Comparison of ENCODE assay signal across 17 cellular contexts in genomic region chr2:158894078-158894477, GRCh38.
DNase-seq lines count a peak whose midpoint lies in the region; ATAC-seq, FAIRE-seq and TF ChIP-seq lines count a peak whose summit lies in the region.
"Had no signal": no experiment of that assay in that cellular context is flagged by ENCODE, and none has a peak within 500 bp of the region (broad histone marks: within the 10 kb centered on the region; RNA-seq: fewer than 3 reads in every experiment).

No MANE protein-coding gene starts in this region.

- peaks cover 27% of the 10 kb centered on the region for H3F3A ChIP-seq in GM23248 (ENCODE audit: insufficient read depth)

- H2AFZ ChIP-seq in GM23248: no peak overlapping the region

- H4K20me1 ChIP-seq in GM23248 (ENCODE audit: insufficient read depth): no peaks in the 10 kb centered on the region

- in situ Hi-C loops in GM23248 (cut with MboI): no loop called here

- CTCF ChIA-PET in AG04449 (lab: Yijun Ruan, JAX): interaction anchor here (0.8 to 2.4 kb wide), 4 partner anchors 9 to 239 kb away, joined by 3 to 13 read pairs (median 4); no protein-coding TSS in a partner anchor

- H3K79me2 ChIP-seq in GM23248 (ENCODE audit: insufficient read depth): no peaks in the 10 kb centered on the region

- no peaks in the 10 kb centered on the region for H3K9me2 ChIP-seq in GM23248 (ENCODE audit: insufficient read depth)

- TF ChIP-seq CTCF in AG04449 (IDR thresholded peaks at IDR 0.05; ENCODE audit: insufficient read depth, low read length, missing control alignments) (no peak), fibroblast of villous mesenchyme (IDR thresholded peaks at IDR 0.05; ENCODE audit: insufficient read depth, low read depth, low read length) (no peak)

- 27 to 38% methylated on average over 5 of the region's 5 CpGs for WGBS in GM23248 (ENCODE audit: low coverage in 1 of 2, low lambda C conversion rate in 2 of 2, missing lambda C conversion rate in 2 of 2), 2 experiments

- POLR2A ChIA-PET in AG04449 (lab: Yijun Ruan, JAX): no interaction called here

- intact Hi-C loops in left cardiac atrium (cut with DNase I): no loop called here

- H3K4me1 ChIP-seq in GM23248 (ENCODE audit: insufficient read depth) (peaks cover 19% of the 10 kb centered on the region; the same call in 1 of the 2 replicates), adipocyte (ENCODE audit: control insufficient read depth, insufficient read depth, low read length) (peaks cover 10% of the 10 kb centered on the region)
- H3K4me1 ChIP-seq: gastroesophageal sphincter had no signal

- H3K4me3 ChIP-seq in AG04449 (ENCODE audit: low read depth, low read length) (no peak overlapping the region), GM23248 (no peak overlapping the region), adipocyte (ENCODE audit: low read length) (no peak overlapping the region), fibroblast of villous mesenchyme (ENCODE audit: low read depth, low read length) (no peak overlapping the region)
- H3K4me3 ChIP-seq: dorsolateral prefrontal cortex, gastroesophageal sphincter had no signal

- ATAC-seq in left cardiac atrium: no peak
- ATAC-seq: gastroesophageal sphincter had no signal

- DNase-seq in AG04449 (ENCODE audit: low read depth, low spot score) (peak; percentile 31), GM23248 (peak; percentile 84), adipocyte (ENCODE audit: low read depth) (peak; percentile 20), fibroblast of villous mesenchyme (ENCODE audit: low read depth) (peak; percentile 45), RCC 7860 (ENCODE audit: low spot score) (no peak), NCI-H2107 (lab: John Stamatoyannopoulos, UW) (no peak), left cardiac atrium (no peak)
- no peak for DNase-seq in stimulated activated CD4-positive, alpha-beta T cell treated with anti-CD3 and anti-CD28 coated beads, Interleukin-15, amount 100 ng/mL, for 24 hours
- DNase-seq: activated CD4-positive, CD25-positive, alpha-beta regulatory T cell; activated CD8-positive, alpha-beta memory T cell treated with anti-CD3 and anti-CD28 coated beads, Interleukin-2, amount 50 U/mL, for 4 hours; activated naive CD8-positive, alpha-beta T cell treated with anti-CD3 and anti-CD28 coated beads for 36 hours; dorsolateral prefrontal cortex; immature natural killer cell; NCI-H1048; NCI-H2227 treated with DMSO at 0.1 percent for 48 hours; occipital lobe had no signal

- no peak for FAIRE-seq in RCC 7860 (lab: Jason Lieb, UNC)

- H3K9me3 ChIP-seq in GM23248 (ENCODE audit: low read depth): no peaks in the 10 kb centered on the region
- H3K9me3 ChIP-seq in adipocyte (ENCODE audit: control insufficient read depth, low read length): no peaks in the 10 kb centered on the region
- H3K9me3 ChIP-seq: gastroesophageal sphincter had no signal

- peak overlapping the region; percentile 29 for H3K27ac ChIP-seq in GM23248
- H3K27ac ChIP-seq: dorsolateral prefrontal cortex, gastroesophageal sphincter had no signal

- H3K36me3 ChIP-seq in GM23248 (ENCODE audit: low read depth) (no peaks in the 10 kb centered on the region), adipocyte (ENCODE audit: control insufficient read depth, insufficient read depth, low read length, severe bottlenecking) (no peaks in the 10 kb centered on the region)
- H3K36me3 ChIP-seq: gastroesophageal sphincter had no signal

- no peak overlapping the region for H3K4me2 ChIP-seq in GM23248 (ENCODE audit: unreplicated experiment)

- H3K27me3 ChIP-seq in GM23248 (replicated peaks; ENCODE audit: insufficient read depth) (no peaks in the 10 kb centered on the region), adipocyte (replicated peaks; ENCODE audit: control insufficient read depth, insufficient read depth, low read length) (peaks cover 10% of the 10 kb centered on the region)
- H3K27me3 ChIP-seq: dorsolateral prefrontal cortex, gastroesophageal sphincter had no signal

- H3K9ac ChIP-seq in GM23248: no peak overlapping the region
- no peak overlapping the region for H3K9ac ChIP-seq in adipocyte (ENCODE audit: low read length)

Comparison
In these comparisons a context has a peak if more than half of its experiments do, and no peak if none do; other contexts are left out.
1. DNase-seq: peak in AG04449 (single experiment), GM23248 (single experiment), adipocyte (single experiment) and fibroblast of villous mesenchyme (single experiment); none in stimulated activated CD4-positive, alpha-beta T cell treated with anti-CD3 and anti-CD28 coated beads, Interleukin-15, amount 100 ng/mL, for 24 hours (single experiment), RCC 7860 (single experiment), NCI-H2107 (single experiment) and left cardiac atrium (single experiment).